In the genomic region with DNA sequence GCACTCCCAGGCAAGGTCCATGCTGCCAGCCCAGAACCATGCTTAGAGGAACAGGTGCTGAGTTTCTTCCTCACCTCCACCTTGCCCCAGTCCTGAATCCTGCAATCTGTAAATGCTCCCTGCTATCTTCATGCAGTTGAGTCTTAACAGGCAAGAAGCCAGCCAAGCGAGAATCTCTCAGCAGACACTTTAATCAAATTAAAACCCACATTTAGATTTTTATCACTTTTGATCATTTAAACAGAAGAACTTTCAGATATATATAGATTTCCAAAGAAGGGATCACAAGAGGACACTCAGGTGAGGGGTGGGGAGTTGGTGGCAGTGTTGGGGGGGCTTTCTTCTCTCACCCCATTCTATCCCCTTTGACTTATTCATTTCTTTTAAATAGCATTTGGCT, we compare ENCODE assay signal across 18 cellular contexts. TPM values are rescaled to one million over a fixed set of nuclear protein-coding genes. Genes with fewer than 3 reads are reported as not detected.
A peak's percentile ranks its signal among the peaks of the same experiment; 100 is the strongest.
DNase-seq lines count a peak whose midpoint lies in the region; ATAC-seq and TF ChIP-seq lines count a peak whose summit lies in the region.
"Had no signal": no experiment of that assay in that cellular context is flagged by ENCODE, and none has a peak within 500 bp of the region (broad histone marks: within the 10 kb centered on the region; RNA-seq: fewer than 3 reads in every experiment).

No MANE protein-coding gene starts in this region.

- no TSS peak for BruUV-seq in PC-3 (replicated peaks; lab: Mats Ljungman, UMichigan)

- no peaks in the 10 kb centered on the region for H3K79me2 ChIP-seq in PC-3 (ENCODE audit: low read length)

- DNase-seq in left ventricle myocardium inferior = no peak
- DNase-seq in cardiac septum (ENCODE audit: low spot score) = no peak
- no peak for DNase-seq in SK-N-MC (ENCODE audit: low read depth, low spot score)
- DNase-seq in naive thymus-derived CD8-positive, alpha-beta T cell = no peak
- no peak for DNase-seq in PC-3
- no peak for DNase-seq in substantia nigra (lab: John Stamatoyannopoulos, UW)
- DNase-seq: ACHN; BE2C; Calu3; CD4-positive, alpha-beta memory T cell; DMS79 treated with DMSO at 0.1 percent for 48 hours; GF-D8; GOT3; H7; HFFc6 had no signal

- no peak for TF ChIP-seq CTCF in left ventricle myocardium inferior (IDR thresholded peaks at IDR 0.05; ENCODE audit: borderline replicate concordance)
- no peak for TF ChIP-seq CTCF in PC-3 (conservative IDR thresholded peaks at IDR 0.05; ENCODE audit: low read depth, low read length)

- no peaks in the 10 kb centered on the region for H3K27me3 ChIP-seq in left ventricle myocardium inferior (ENCODE audit: low read depth)
- H3K27me3 ChIP-seq in PC-3 (ENCODE audit: low read length) = peaks cover 35% of the 10 kb centered on the region; the same call in 1 of the 2 replicates
- H3K27me3 ChIP-seq: BE2C had no signal

- H3K9me3 ChIP-seq in left ventricle myocardium inferior (replicated peaks) = no peaks in the 10 kb centered on the region
- no peaks in the 10 kb centered on the region for H3K9me3 ChIP-seq in SK-N-MC (ENCODE audit: low read depth, low read length)
- no peaks in the 10 kb centered on the region for H3K9me3 ChIP-seq in PC-3 (ENCODE audit: low read length)
- H3K9me3 ChIP-seq: BE2C had no signal

- H3F3A ChIP-seq in PC-3 (ENCODE audit: low read length, unreplicated experiment) = no peaks in the 10 kb centered on the region

- no peaks in the 10 kb centered on the region for H3K9me2 ChIP-seq in PC-3 (replicated peaks; ENCODE audit: low read length)

- H3K9ac ChIP-seq in SK-N-MC (ENCODE audit: insufficient read length) (no peak overlapping the region), PC-3 (ENCODE audit: low read length) (no peak overlapping the region)

- peak overlapping the region; percentile 16 for H3K27ac ChIP-seq in left ventricle myocardium inferior (replicated peaks)
- H3K27ac ChIP-seq in SK-N-MC = peak overlapping the region; percentile 22; the same call in 1 of the 2 replicates
- H3K27ac ChIP-seq in PC-3 (ENCODE audit: low read length) = no peak overlapping the region
- H3K27ac ChIP-seq in substantia nigra (ENCODE audit: low read depth, low read length, poor library complexity, severe bottlenecking) = no peak overlapping the region
- H3K27ac ChIP-seq: C4-2B, HL-60 had no signal

- H3K36me3 Mint-ChIP-seq in naive thymus-derived CD8-positive, alpha-beta T cell = no peaks in the 10 kb centered on the region
- H3K36me3 Mint-ChIP-seq: CD4-positive, alpha-beta memory T cell had no signal

- H3K4me1 ChIP-seq in left ventricle myocardium inferior = peaks cover 31% of the 10 kb centered on the region
- H3K4me1 ChIP-seq in PC-3 (ENCODE audit: insufficient read depth, low read length) = no peaks in the 10 kb centered on the region
- H3K4me1 ChIP-seq: BE2C had no signal

- no peak overlapping the region for H2AFZ ChIP-seq in PC-3 (ENCODE audit: low read length)

- no peaks in the 10 kb centered on the region for H3K27me3 Mint-ChIP-seq in naive thymus-derived CD8-positive, alpha-beta T cell
- H3K27me3 Mint-ChIP-seq: CD4-positive, alpha-beta memory T cell had no signal

- no peaks in the 10 kb centered on the region for H3K9me3 Mint-ChIP-seq in naive thymus-derived CD8-positive, alpha-beta T cell
- H3K9me3 Mint-ChIP-seq: CD4-positive, alpha-beta memory T cell; HFFc6 had no signal

- H3K4me1 Mint-ChIP-seq in naive thymus-derived CD8-positive, alpha-beta T cell = peaks cover 16 to 24% (median 22%) of the 10 kb centered on the region in 4 donors

- intact Hi-C loops in left ventricle myocardium inferior (cut with micrococcal nuclease) (no loop called here), cardiac septum (cut with DNase I) (loop anchor here (5.0 to 10.0 kb wide), 4 partner anchors 38 to 969 kb away; no protein-coding TSS in a partner anchor), PC-3 (cut with micrococcal nuclease) (no loop called here)

- H3K36me3 ChIP-seq in left ventricle myocardium inferior (no peaks in the 10 kb centered on the region), SK-N-MC (ENCODE audit: insufficient read depth, low read length) (no peaks in the 10 kb centered on the region), PC-3 (ENCODE audit: low read depth, low read length) (no peaks in the 10 kb centered on the region)
- H3K36me3 ChIP-seq: BE2C had no signal

- POLR2A ChIA-PET in naive thymus-derived CD8-positive, alpha-beta T cell (lab: Charles Lee) = interaction anchor here (1.3 kb wide), 1 partner anchor 40 kb away, joined by 3 read pairs; no protein-coding TSS in a partner anchor
- POLR2A ChIA-PET in PC-3 (lab: Charles Lee; ENCODE audit: unreplicated experiment) = no interaction called here

- H3K27ac Mint-ChIP-seq in naive thymus-derived CD8-positive, alpha-beta T cell = peak overlapping the region in 8 of 10 donors; percentile 4 to 85 (median 58)
- H3K27ac Mint-ChIP-seq: HFFc6 had no signal

- H3K4me3 Mint-ChIP-seq in naive thymus-derived CD8-positive, alpha-beta T cell = no peak overlapping the region
- H3K4me3 Mint-ChIP-seq: CD4-positive, alpha-beta memory T cell; HFFc6 had no signal

- no peak overlapping the region for H3K4me2 ChIP-seq in PC-3 (ENCODE audit: low read length)

- ATAC-seq in naive thymus-derived CD8-positive, alpha-beta T cell = no peak
- ATAC-seq in PC-3 = no peak
- ATAC-seq: HCT116 had no signal

- no peaks in the 10 kb centered on the region for H4K20me1 ChIP-seq in PC-3 (ENCODE audit: low read length)

- CTCF ChIA-PET in PC-3 (lab: Charles Lee) = no interaction called here

- H3K4me3 ChIP-seq in left ventricle myocardium inferior (no peak overlapping the region), SK-N-MC (no peak overlapping the region), PC-3 (ENCODE audit: low read length) (no peak overlapping the region)

RNA-seq across cellular contexts. Expression of gene LBH, which starts 25.9 kb away (rescaled TPM):
- total RNA-seq in left ventricle myocardium inferior (200 TPM), cardiac septum (208 TPM), PC-3 (2014; rRNA removed) (0.40 and 5.8 TPM in 2 replicates)
- 100 to 1,000 TPM; 537 to 573 TPM for total RNA-seq in naive thymus-derived CD8-positive, alpha-beta T cell
- 100 to 1,000 TPM; 243 to 356 (median 307) TPM for polyA plus RNA-seq in naive thymus-derived CD8-positive, alpha-beta T cell

RNA-seq across cellular contexts. Expression of gene YPEL5, which starts 58.6 kb away (rescaled TPM):
- total RNA-seq in left ventricle myocardium inferior (63.6 TPM), cardiac septum (67.8 TPM), PC-3 (2014; rRNA removed) (29.9 TPM in 2 replicates)
- 100 to 1,000 TPM in 1 of 2 experiments, 10 to 100 TPM in 1; 99.8 to 106 TPM for total RNA-seq in naive thymus-derived CD8-positive, alpha-beta T cell
- 100 to 1,000 TPM in 2 of 3 donors, 10 to 100 TPM in 1; 88.3 to 155 (median 103) TPM for polyA plus RNA-seq in naive thymus-derived CD8-positive, alpha-beta T cell

Comparison
In these comparisons a context has a peak if more than half of its experiments do, and no peak if none do; other contexts are left out.
1. H3K27ac ChIP-seq: peak in left ventricle myocardium inferior (single experiment) and SK-N-MC (single experiment); none in PC-3 (single experiment) and substantia nigra (single experiment).
2. RNA of gene LBH, which starts 25.9 kb away (total RNA-seq): 537 to 573 TPM in naive thymus-derived CD8-positive, alpha-beta T cell, 208 TPM in cardiac septum (single experiment) and 200 TPM in left ventricle myocardium inferior (single experiment); 0.40 to 5.8 TPM in PC-3; every median in the first group is over 10 times any median in the second.